In the genomic region with DNA sequence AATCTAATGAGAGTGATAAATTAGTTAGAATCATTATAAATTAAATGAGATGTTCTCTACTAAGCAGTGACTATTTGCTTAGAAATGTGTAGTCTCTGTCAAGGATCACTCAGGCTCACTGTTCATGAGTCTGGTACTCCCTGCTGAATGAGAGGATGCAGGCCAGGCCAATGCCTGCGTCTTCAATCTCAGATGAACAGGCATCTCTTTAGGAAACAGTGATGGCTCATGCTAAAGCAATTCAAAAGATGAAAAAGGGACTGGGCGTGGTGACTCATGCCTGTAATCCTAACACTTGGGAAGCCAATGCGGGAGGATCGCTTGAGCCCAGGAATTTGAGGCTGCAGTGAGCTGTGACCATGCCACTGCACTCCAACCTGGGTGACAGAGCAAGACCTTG, we compare ENCODE assay signal across 1 cellular context.
TF ChIP-seq lines count a peak whose summit lies in the region.

No MANE protein-coding gene starts in this region.

TF ChIP-seq in IMR-90, 13 proteins besides CTCF, POLR2A, EP300 and RAD21 (continued from another document):
- TF ChIP-seq NFE2L2 (IDR thresholded peaks at IDR 0.05; ENCODE audit: low read depth, low read length) (no peak), RCOR1 (IDR thresholded peaks at IDR 0.05; ENCODE audit: insufficient replicate concordance, low read length) (peak; percentile 77), RFX5 (IDR thresholded peaks at IDR 0.05; ENCODE audit: low read depth, low read length) (no peak), CHD1 (IDR thresholded peaks at IDR 0.05; ENCODE audit: low read depth, low read length) (no peak)
